In the genomic region with DNA sequence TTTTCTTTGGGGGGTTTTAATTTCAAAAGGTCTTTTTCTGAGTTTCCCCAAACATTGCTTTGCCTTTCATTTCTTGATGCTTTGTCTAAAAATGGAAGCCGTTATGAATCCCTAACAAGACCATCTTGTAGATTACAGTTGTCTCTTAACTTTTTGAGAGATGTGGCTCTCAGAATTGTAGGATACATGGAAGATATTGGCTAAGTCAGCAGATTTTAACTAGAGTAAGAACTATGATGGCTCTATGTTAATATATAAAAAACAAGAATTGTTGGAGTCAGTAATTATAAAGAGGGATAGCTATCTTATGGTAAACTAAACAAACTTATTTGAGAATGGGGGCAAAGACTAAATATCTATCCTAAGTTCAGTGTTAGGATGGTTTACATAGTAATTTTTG, we compare ENCODE assay signal across 25 cellular contexts.
"Had no signal": no experiment of that assay in that cellular context is flagged by ENCODE, and none has a peak within 500 bp of the region (broad histone marks: within the 10 kb centered on the region; RNA-seq: fewer than 3 reads in every experiment).

No MANE protein-coding gene starts in this region.

- H2AFZ ChIP-seq: neural progenitor cell, parathyroid adenoma had no signal

- DNase-seq: natural killer cell; occipital lobe; ovary; posterior cingulate gyrus; psoas muscle; right cardiac atrium; stimulated activated CD4-positive, alpha-beta T cell treated with anti-CD3 and anti-CD28 coated beads, Interleukin-15, amount 100 ng/mL, for 24 hours; stimulated activated CD4-positive, alpha-beta T cell treated with anti-CD3 and anti-CD28 coated beads, Interleukin-2, amount 100 ng/mL, for 24 hours; stimulated activated CD4-positive, alpha-beta T cell treated with anti-CD3 and anti-CD28 coated beads, Interleukin-2, amount 100 ng/mL, for 48 hours; stimulated activated CD4-positive, alpha-beta T cell treated with anti-CD3 and anti-CD28 coated beads, Interleukin-4, amount 100 ng/mL, for 24 hours; stimulated activated naive B cell treated with anti-CD40 and anti-IgM and Interleukin-4, amounts not matched to agents 10 μg/mL and 1 μg/mL and 100 μg/mL, for 72 hours; stimulated activated naive CD4-positive, alpha-beta T cell treated with Interleukin-2 at 50 U/mL for 16 hours; stomach; thyroid gland; trophoblast cell; upper lobe of left lung had no signal

- FAIRE-seq: urothelium cell line had no signal

- H3K4me3 ChIP-seq: neural progenitor cell, ovary, psoas muscle, skin epidermis, stomach, thoracic aorta, thyroid gland, tibial nerve, upper lobe of left lung, vagina had no signal

- H3K27ac ChIP-seq: neural progenitor cell, ovary, parathyroid adenoma, psoas muscle, skin epidermis, stomach, thoracic aorta, thyroid gland, tibial nerve, upper lobe of left lung, vagina had no signal

- H3K4me2 ChIP-seq: neural progenitor cell had no signal

- H3K79me2 ChIP-seq: parathyroid adenoma had no signal

- ATAC-seq: natural killer cell; psoas muscle; right cardiac atrium; sciatic nerve; stimulated activated effector memory CD8-positive, alpha-beta T cell treated with anti-CD3 and anti-CD28 coated beads, Interleukin-12 subunit alpha, Interleukin-12 subunit beta, amount 100 ng/mL, for 72 hours; stimulated activated naive B cell treated with anti-CD40 and anti-IgM and Interleukin-4, amounts not matched to agents 10 μg/mL and 1 μg/mL and 100 μg/mL, for 72 hours had no signal

- H3K9me3 ChIP-seq: ovary, psoas muscle, stomach, thoracic aorta, thyroid gland, tibial nerve, upper lobe of left lung, vagina had no signal

- H3K4me1 ChIP-seq: neural progenitor cell, parathyroid adenoma, psoas muscle, stomach, thyroid gland, tibial nerve, upper lobe of left lung, vagina had no signal

- H3K27me3 ChIP-seq: neural progenitor cell, ovary, stomach, thyroid gland, tibial nerve, upper lobe of left lung, vagina had no signal

- H3K9ac ChIP-seq: neural progenitor cell, parathyroid adenoma had no signal

- H3K36me3 ChIP-seq: neural progenitor cell, ovary, stomach, thoracic aorta, thyroid gland, tibial nerve, upper lobe of left lung, vagina had no signal
